18 cellular contexts compared by ENCODE assay signal in genomic region chr16:48003226-48003907, GRCh38.
A peak's percentile ranks its signal among the peaks of the same experiment; 100 is the strongest.
DNase-seq lines count a peak whose midpoint lies in the region; ATAC-seq and TF ChIP-seq lines count a peak whose summit lies in the region.
"Had no signal": no experiment of that assay in that cellular context is flagged by ENCODE, and none has a peak within 500 bp of the region (broad histone marks: within the 10 kb centered on the region; RNA-seq: fewer than 3 reads in every experiment).

No MANE protein-coding gene starts in this region.

- H3K4me3 Mint-ChIP-seq in nephron = no peak overlapping the region
- H3K4me3 Mint-ChIP-seq: activated naive CD8-positive, alpha-beta T cell treated with anti-CD3 and anti-CD28 coated beads, Interleukin-2, amount 10 ng/mL, durations not matched to agents 7 days and 5 days; mesothelial cell of epicardium; T-helper 1 cell treated with Interleukin-12 subunit alpha and Interleukin-12 subunit beta and Interleukin-4 antibody, amounts not matched to agents 30 μg/mL and 1 μg/mL, for 36 hours had no signal

- DNase-seq in DMS 273 treated with DMSO at 0.1 percent for 48 hours (lab: John Stamatoyannopoulos, UW) (peak; percentile 23), NCI-H82 treated with DMSO at 0.1 percent for 48 hours (lab: John Stamatoyannopoulos, UW; ENCODE audit: unreplicated experiment) (peak; percentile 58), epithelial cell of prostate (ENCODE audit: low read depth, low spot score) (peak; percentile 80), OCI-M1 (lab: John Stamatoyannopoulos, UW) (no peak), SHP77 treated with DMSO at 0.1 percent for 48 hours (lab: John Stamatoyannopoulos, UW) (no peak)
- DNase-seq in activated CD8-positive, alpha-beta memory T cell treated with anti-CD3 and anti-CD28 coated beads for 24 hours = no peak
- DNase-seq: activated CD4-positive, alpha-beta T cell treated with anti-CD3 and anti-CD28 coated beads for 4 hours; activated naive CD8-positive, alpha-beta T cell treated with anti-CD3 and anti-CD28 coated beads, Interleukin-2, amount 10 ng/mL, durations not matched to agents 7 days and 5 days; activated T-cell treated with anti-CD3 and anti-CD28 coated beads, Interleukin-2, amount 50 U/mL, for 1 hour; BE2C; DMS53; posterior cingulate gyrus had no signal

- H3K4me1 Mint-ChIP-seq in nephron = peaks cover 21% of the 10 kb centered on the region
- H3K4me1 Mint-ChIP-seq: activated naive CD8-positive, alpha-beta T cell treated with anti-CD3 and anti-CD28 coated beads, Interleukin-2, amount 10 ng/mL, durations not matched to agents 7 days and 5 days; mesothelial cell of epicardium had no signal

- H3K27ac Mint-ChIP-seq in nephron = peak overlapping the region; percentile 81 to 86 (median 83)
- H3K27ac Mint-ChIP-seq: activated naive CD8-positive, alpha-beta T cell treated with anti-CD3 and anti-CD28 coated beads, Interleukin-2, amount 10 ng/mL, durations not matched to agents 7 days and 5 days; mesothelial cell of epicardium; T-helper 1 cell treated with Interleukin-12 subunit alpha and Interleukin-12 subunit beta and Interleukin-4 antibody, amounts not matched to agents 30 μg/mL and 1 μg/mL, for 36 hours had no signal

- no peak for TF ChIP-seq CTCF in nephron (IDR thresholded peaks at IDR 0.05; ENCODE audit: unreplicated experiment in 3 of 3)

- H3K27ac ChIP-seq in epithelial cell of prostate = no peak overlapping the region
- H3K27ac ChIP-seq: thoracic aorta had no signal

- H3K9me3 Mint-ChIP-seq in nephron = no peaks in the 10 kb centered on the region
- H3K9me3 Mint-ChIP-seq: T-helper 1 cell treated with Interleukin-12 subunit alpha and Interleukin-12 subunit beta and Interleukin-4 antibody, amounts not matched to agents 30 μg/mL and 1 μg/mL, for 36 hours had no signal

- ATAC-seq in GM19463 (IDR thresholded peaks at IDR 0.05; ENCODE audit: unreplicated experiment) = no peak
- ATAC-seq: esophagus mucosa had no signal

- no peaks in the 10 kb centered on the region for H3K27me3 Mint-ChIP-seq in nephron (ENCODE audit: low read depth)
- H3K27me3 Mint-ChIP-seq: activated naive CD8-positive, alpha-beta T cell treated with anti-CD3 and anti-CD28 coated beads, Interleukin-2, amount 10 ng/mL, durations not matched to agents 7 days and 5 days had no signal

- no peaks in the 10 kb centered on the region for H3K36me3 Mint-ChIP-seq in nephron (ENCODE audit: low read depth)
- H3K36me3 Mint-ChIP-seq: activated naive CD8-positive, alpha-beta T cell treated with anti-CD3 and anti-CD28 coated beads, Interleukin-2, amount 10 ng/mL, durations not matched to agents 7 days and 5 days; mesothelial cell of epicardium had no signal

Comparison
In these comparisons a context has a peak if more than half of its experiments do, and no peak if none do; other contexts are left out.
1. DNase-seq: peak in DMS 273 treated with DMSO at 0.1 percent for 48 hours (single experiment), NCI-H82 treated with DMSO at 0.1 percent for 48 hours (single experiment) and epithelial cell of prostate (single experiment); none in activated CD8-positive, alpha-beta memory T cell treated with anti-CD3 and anti-CD28 coated beads for 24 hours (single experiment), OCI-M1 (single experiment) and SHP77 treated with DMSO at 0.1 percent for 48 hours (single experiment).